20 cellular contexts compared by ENCODE assay signal in the genomic region with DNA sequence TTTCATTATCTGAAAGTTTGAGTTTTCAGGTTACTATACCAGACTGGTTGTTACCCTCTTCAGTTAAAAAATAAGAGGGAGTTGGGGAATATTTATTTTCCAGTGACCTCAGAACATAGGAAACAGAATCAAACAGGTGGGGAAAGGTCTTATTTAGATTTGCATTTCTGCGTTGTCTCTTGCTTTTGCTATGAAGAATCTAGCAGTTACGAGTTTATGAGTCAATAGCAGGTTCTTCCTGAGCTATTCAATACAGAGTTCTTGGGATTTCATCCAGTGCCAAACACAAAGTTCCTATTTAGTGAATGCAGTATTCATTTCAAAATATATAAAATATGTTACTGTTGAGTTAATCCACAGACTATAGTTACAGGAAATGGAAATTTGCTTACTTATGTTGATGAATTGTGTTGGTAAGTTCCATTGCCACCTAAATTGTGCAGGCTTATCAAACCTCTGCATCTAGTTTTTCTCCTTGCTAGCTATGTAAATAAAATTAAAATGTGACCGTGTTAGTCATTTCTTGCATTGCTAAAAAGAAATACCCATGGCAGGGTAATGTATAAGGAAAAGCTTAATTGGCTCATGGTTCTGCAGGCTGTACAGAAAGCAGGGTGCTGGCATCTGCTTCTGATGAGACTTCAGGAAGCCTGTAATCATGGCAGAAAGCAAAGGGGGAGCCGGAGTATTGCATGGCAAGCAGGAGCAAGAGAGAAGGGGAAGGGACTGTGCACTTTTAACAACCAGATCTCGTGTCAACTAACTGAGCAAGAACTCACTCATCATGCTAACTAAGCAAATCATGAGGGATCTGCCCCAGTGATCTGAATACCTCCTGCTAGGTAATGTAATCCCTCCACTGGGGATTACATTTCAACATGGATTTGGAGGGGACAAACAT.
A peak's percentile ranks its signal among the peaks of the same experiment; 100 is the strongest.
DNase-seq lines count a peak whose midpoint lies in the region; ATAC-seq and TF ChIP-seq lines count a peak whose summit lies in the region.
"Had no signal": no experiment of that assay in that cellular context is flagged by ENCODE, and none has a peak within 500 bp of the region (broad histone marks: within the 10 kb centered on the region; RNA-seq: fewer than 3 reads in every experiment).

No MANE protein-coding gene starts in this region.

- no peaks in the 10 kb centered on the region for H3K27me3 ChIP-seq in Panc1 (ENCODE audit: control insufficient read depth, insufficient read depth, low read length)
- H3K27me3 ChIP-seq: right atrium auricular region had no signal

- H3K9me3 ChIP-seq in Panc1 (ENCODE audit: control insufficient read depth, insufficient read depth, low read depth, low read length), result no peaks in the 10 kb centered on the region
- H3K9me3 ChIP-seq: right atrium auricular region had no signal

- H3K4me3 ChIP-seq in Panc1 (ENCODE audit: low read depth in 2 of 2, low read length in 2 of 2), result no peak overlapping the region
- H3K4me3 ChIP-seq: right atrium auricular region had no signal

- intact Hi-C loops in Panc1 (cut with micrococcal nuclease; ENCODE audit: unreplicated experiment), result no loop called here

- no peak overlapping the region for H3K27ac ChIP-seq in Panc1 (ENCODE audit: low read length)
- H3K27ac ChIP-seq: right atrium auricular region had no signal

- TF ChIP-seq CTCF in Panc1 (IDR thresholded peaks at IDR 0.05), result no peak

- in situ Hi-C loops in Panc1 (cut with HindIII; ENCODE audit: low pct_unique_long_range_greater_than_20kb, low sequenced_read_pairs), result no loop called here

- CTCF ChIA-PET in Panc1 (lab: Charles Lee), result interaction anchor here (0.6 kb wide), 1 partner anchor 790 kb away, joined by 5 read pairs; no protein-coding TSS in a partner anchor

- ATAC-seq in HG02852 (IDR thresholded peaks at IDR 0.05; ENCODE audit: unreplicated experiment) (peak; percentile 64), Panc1 (peak; percentile 46), HG02623 (IDR thresholded peaks at IDR 0.05; ENCODE audit: unreplicated experiment) (no peak)
- ATAC-seq: activated CD4-positive, alpha-beta T cell treated with anti-CD3 and anti-CD28 coated beads for 36 hours had no signal

- BruUV-seq in Panc1 (replicated peaks; lab: Mats Ljungman, UMichigan), result no TSS peak

- peaks cover 13% of the 10 kb centered on the region for H3K4me1 ChIP-seq in Panc1 (ENCODE audit: control insufficient read depth, insufficient read depth, low read length)

- H3K36me3 ChIP-seq in Panc1 (ENCODE audit: control insufficient read depth, insufficient read depth, low read length), result peaks cover 7% of the 10 kb centered on the region; the same call in 1 of the 2 replicates

- POLR2A ChIA-PET in Panc1 (lab: Charles Lee), result no interaction called here

- DNase-seq in EH (ENCODE audit: low read depth) (peak; percentile 29), Panc1 (ENCODE audit: low read depth, low spot score) (peak; percentile 12), kidney tubule cell (ENCODE audit: low spot score) (peak; percentile 21), iPS-NIHi11 (ENCODE audit: low spot score) (no peak), NCI-H1092 (lab: John Stamatoyannopoulos, UW) (no peak), ecto neural progenitor cell (ENCODE audit: low spot score) (no peak)
- DNase-seq: activated CD4-positive, alpha-beta T cell treated with anti-CD3 and anti-CD28 coated beads for 36 hours; activated CD8-positive, alpha-beta memory T cell treated with anti-CD3 and anti-CD28 coated beads, Interleukin-2, amount 50 U/mL, for 4 hours; activated naive CD4-positive, alpha-beta T cell treated with Interleukin-2 at 50 U/mL for 16 hours; cortex of kidney; erythroblast; head of caudate nucleus; islet precursor cell; mesenchymal stem cell; NCI-H1092 treated with DMSO at 0.1 percent for 48 hours; SHP77 treated with DMSO at 0.1 percent for 48 hours; T-helper 2 cell had no signal

Comparison
In these comparisons a context has a peak if more than half of its experiments do, and no peak if none do; other contexts are left out.
1. DNase-seq: peak in EH (single experiment), Panc1 (single experiment) and kidney tubule cell (single experiment); none in iPS-NIHi11 (single experiment), NCI-H1092 (single experiment) and ecto neural progenitor cell (single experiment).